In genomic region chr5:111755942-111756353, GRCh38 we compare ENCODE assay signal across 8 cellular contexts. TPM values are rescaled to one million over a fixed set of nuclear protein-coding genes. Genes with fewer than 3 reads are reported as not detected.
DNase-seq lines count a peak whose midpoint lies in the region; ATAC-seq and TF ChIP-seq lines count a peak whose summit lies in the region.

No MANE protein-coding gene starts in this region.

- no peaks in the 10 kb centered on the region for H3K9me3 ChIP-seq in psoas muscle

- no peaks in the 10 kb centered on the region for H3K9me3 Mint-ChIP-seq in activated CD4-positive, alpha-beta T cell treated with anti-CD3 and anti-CD28 coated beads for 36 hours (ENCODE audit: low read depth)

- H3K27me3 ChIP-seq in psoas muscle (ENCODE audit: insufficient read depth in 3 of 3, low read length in 2 of 3), result no peaks in the 10 kb centered on the region

- WGBS in psoas muscle, 3 donors, result 0 to 2% (median 1%) methylated on average over 5 of the region's 5 CpGs

- no peak for DNase-seq in activated CD4-positive, alpha-beta T cell treated with anti-CD3 and anti-CD28 coated beads for 36 hours
- DNase-seq in activated CD4-positive, alpha-beta T cell treated with anti-CD3 and anti-CD28 coated beads for 4 hours, result no peak
- DNase-seq in RWPE1 (ENCODE audit: low spot score) (peak; percentile 10), fibroblast of mammary gland (ENCODE audit: low read depth) (peak; percentile 56), psoas muscle (no peak)

- H3K36me3 ChIP-seq in psoas muscle (ENCODE audit: insufficient read depth in 1 of 2, low read depth in 1 of 2), result no peaks in the 10 kb centered on the region

- H3K4me1 ChIP-seq in psoas muscle, result peaks cover 41% of the 10 kb centered on the region

- POLR2A ChIA-PET in activated CD4-positive, alpha-beta T cell treated with anti-CD3 and anti-CD28 coated beads for 36 hours (lab: Charles Lee), result no interaction called here
- POLR2A ChIA-PET in RWPE1 (lab: Yijun Ruan, JAX; ENCODE audit: low non-redundant PET), result no interaction called here

- CTCF ChIA-PET in activated CD4-positive, alpha-beta T cell treated with anti-CD3 and anti-CD28 coated beads for 36 hours (lab: Charles Lee), result no interaction called here
- CTCF ChIA-PET in RWPE1 (lab: Yijun Ruan, JAX), result no interaction called here

- TF ChIP-seq CTCF in RWPE1 (conservative IDR thresholded peaks at IDR 0.05; ENCODE audit: low read depth), result no peak; the same call in 1 of the 2 replicates
- TF ChIP-seq CTCF in fibroblast of mammary gland (conservative IDR thresholded peaks at IDR 0.05; ENCODE audit: control insufficient read depth, insufficient read depth, low read depth, low read length), result no peak
- TF ChIP-seq CTCF in psoas muscle (IDR thresholded peaks at IDR 0.05), result no peak

- H3K27ac Mint-ChIP-seq in activated CD4-positive, alpha-beta T cell treated with anti-CD3 and anti-CD28 coated beads for 36 hours, result no peak overlapping the region

- intact Hi-C loops in activated CD4-positive, alpha-beta T cell treated with anti-CD3 and anti-CD28 coated beads for 36 hours (cut with DNase I, micrococcal nuclease), result loop anchor here (2.0 to 10.0 kb wide), 8 partner anchors 19 to 663 kb away; partner anchors contain the start of genes CAMK4 (in 1 of the 2), STARD4 (in 1 of the 2) and WDR36 (in 1 of the 2)
- intact Hi-C loops in psoas muscle (cut with DNase I), result loop anchor here (2.0 to 10.0 kb wide), 3 partner anchors 75 to 389 kb away; no protein-coding TSS in a partner anchor

- H3K4me3 ChIP-seq in fibroblast of mammary gland (ENCODE audit: control insufficient read depth, low read depth, low read length) (peak overlapping the region; percentile 96), psoas muscle (peak overlapping the region; percentile 78)

- H3K36me3 Mint-ChIP-seq in activated CD4-positive, alpha-beta T cell treated with anti-CD3 and anti-CD28 coated beads for 36 hours (ENCODE audit: low read depth), result no peaks in the 10 kb centered on the region

- H3K27ac ChIP-seq in RWPE1 (no peak overlapping the region), psoas muscle (peak overlapping the region; percentile 90)

- H3K27me3 Mint-ChIP-seq in activated CD4-positive, alpha-beta T cell treated with anti-CD3 and anti-CD28 coated beads for 36 hours, result peaks cover 3% of the 10 kb centered on the region

- peaks cover 18% of the 10 kb centered on the region for H3K4me1 Mint-ChIP-seq in activated CD4-positive, alpha-beta T cell treated with anti-CD3 and anti-CD28 coated beads for 36 hours

- H3K4me3 Mint-ChIP-seq in activated CD4-positive, alpha-beta T cell treated with anti-CD3 and anti-CD28 coated beads for 36 hours, result peak overlapping the region; percentile 80

- no peak for ATAC-seq in activated CD4-positive, alpha-beta T cell treated with anti-CD3 and anti-CD28 coated beads for 36 hours
- ATAC-seq in psoas muscle (peak; percentile 70 to 86 (median 78)), HG03378 (IDR thresholded peaks at IDR 0.05; ENCODE audit: unreplicated experiment) (no peak), HG03175 (IDR thresholded peaks at IDR 0.05; ENCODE audit: unreplicated experiment) (no peak), HG03135 (IDR thresholded peaks at IDR 0.05; ENCODE audit: unreplicated experiment) (no peak)

RNA-seq across cellular contexts. Expression of gene NREP, which starts 1.0 kb away (rescaled TPM):
- 10 to 100 TPM; 19.3 to 19.7 TPM for total RNA-seq in activated CD4-positive, alpha-beta T cell treated with anti-CD3 and anti-CD28 coated beads for 36 hours
- 10 to 100 TPM in 1 of 4 donors, 1 to 10 TPM in 3; 5.5 to 15.1 (median 7.4) TPM for total RNA-seq in psoas muscle
- 1 to 10 TPM; 4.7 to 4.8 (median 4.7) TPM for polyA plus RNA-seq in psoas muscle

Comparison
In these comparisons a context has a peak if more than half of its experiments do, and no peak if none do; other contexts are left out.
1. ATAC-seq: peak in psoas muscle (4 of 4); none in activated CD4-positive, alpha-beta T cell treated with anti-CD3 and anti-CD28 coated beads for 36 hours (single experiment), HG03378 (single experiment), HG03175 (single experiment) and HG03135 (single experiment).
2. DNase-seq: peak in RWPE1 (single experiment) and fibroblast of mammary gland (single experiment); none in activated CD4-positive, alpha-beta T cell treated with anti-CD3 and anti-CD28 coated beads for 36 hours (single experiment), activated CD4-positive, alpha-beta T cell treated with anti-CD3 and anti-CD28 coated beads for 4 hours (0 of 2) and psoas muscle (0 of 2).